ENCODE assay signal across 8 cellular contexts in the genomic region with DNA sequence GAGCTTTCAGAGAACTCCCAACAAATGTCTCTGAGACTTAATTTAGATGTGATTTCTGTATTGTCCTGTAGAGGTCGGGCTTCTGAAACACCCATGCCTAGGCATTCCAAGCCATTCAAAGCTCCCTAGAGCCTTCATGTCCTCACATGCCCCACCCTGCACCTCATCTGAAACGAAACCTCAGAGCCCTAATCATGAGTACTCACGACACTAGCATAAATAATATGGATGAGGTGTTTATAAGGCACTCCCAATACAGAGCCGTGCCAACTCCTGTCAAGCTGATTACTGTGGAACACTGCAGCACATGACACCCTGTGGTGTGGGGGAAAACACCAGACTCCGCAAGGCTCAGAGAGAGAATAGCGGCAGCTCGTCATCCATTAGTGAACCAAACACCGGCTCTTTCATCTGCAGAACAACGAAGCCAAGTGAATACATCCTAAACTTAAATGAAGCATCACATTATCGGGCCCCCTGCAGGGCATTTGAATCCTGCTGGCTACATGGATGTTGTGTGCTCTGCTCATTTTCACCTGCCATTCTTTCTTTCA.
DNase-seq lines count a peak whose midpoint lies in the region; ATAC-seq and TF ChIP-seq lines count a peak whose summit lies in the region.

No MANE protein-coding gene starts in this region.

- no peak overlapping the region for H2AFZ ChIP-seq in PC-9

- H3K9me2 ChIP-seq in PC-9 (ENCODE audit: insufficient read depth) = no peaks in the 10 kb centered on the region

- H3K4me1 ChIP-seq in PC-9 (replicated peaks; ENCODE audit: insufficient read depth) = no peaks in the 10 kb centered on the region

- H3K79me2 ChIP-seq in PC-9 (ENCODE audit: low read depth) = no peaks in the 10 kb centered on the region

- no peak overlapping the region for H3K27ac ChIP-seq in PC-9

- no peaks in the 10 kb centered on the region for H3K9me3 ChIP-seq in PC-9 (ENCODE audit: insufficient read depth, low read depth)

- TF ChIP-seq CTCF in PC-9 (conservative IDR thresholded peaks at IDR 0.05) = peak; percentile 61
- peak; percentile 86 for TF ChIP-seq CTCF in epithelial cell of esophagus (IDR thresholded peaks at IDR 0.05; ENCODE audit: insufficient read depth, low read depth, low read length, missing control alignments)

- peak; percentile 36 for DNase-seq in DMS79 (lab: John Stamatoyannopoulos, UW)
- peak; percentile 65 for DNase-seq in KBM-7
- no peak for DNase-seq in PC-9
- DNase-seq in epithelial cell of esophagus (ENCODE audit: low read depth) = peak; percentile 96
- DNase-seq in myocyte (ENCODE audit: low read depth) = peak; percentile 78
- no peak for DNase-seq in stimulated activated naive CD4-positive, alpha-beta T cell treated with Interleukin-2 at 50 U/mL for 16 hours (lab: John Stamatoyannopoulos, UW)
- no peak for DNase-seq in T-helper 9 cell

- CTCF ChIA-PET in PC-9 (lab: Charles Lee) = no interaction called here

- peak; percentile 80 for ATAC-seq in GM21367 (IDR thresholded peaks at IDR 0.05; ENCODE audit: unreplicated experiment)

- intact Hi-C loops in PC-9 (cut with micrococcal nuclease; ENCODE audit: unreplicated experiment) = no loop called here

- H3K4me3 ChIP-seq in PC-9 = no peak overlapping the region
- peak overlapping the region; percentile 36 for H3K4me3 ChIP-seq in epithelial cell of esophagus (ENCODE audit: low read length)

- no peaks in the 10 kb centered on the region for H3K36me3 ChIP-seq in PC-9 (ENCODE audit: low read depth)

- no peaks in the 10 kb centered on the region for H4K20me1 ChIP-seq in PC-9 (ENCODE audit: insufficient read depth)

- no peak overlapping the region for H3K4me2 ChIP-seq in PC-9

- BruUV-seq in PC-9 (replicated peaks; lab: Mats Ljungman, UMichigan) = no TSS peak

- in situ Hi-C loops in KBM-7 (cut with MboI; ENCODE audit: low pct_unique_long_range_greater_than_20kb, low sequenced_read_pairs) = no loop called here

- POLR2A ChIA-PET in PC-9 (lab: Charles Lee; ENCODE audit: unreplicated experiment) = no interaction called here

- no peaks in the 10 kb centered on the region for H3F3A ChIP-seq in PC-9 (ENCODE audit: insufficient read depth, low read depth)

- peaks cover 37% of the 10 kb centered on the region for H3K27me3 ChIP-seq in PC-9 (ENCODE audit: insufficient read depth, low read depth)

Comparison
In these comparisons a context has a peak if more than half of its experiments do, and no peak if none do; other contexts are left out.
1. DNase-seq: peak in DMS79 (single experiment), KBM-7 (single experiment), epithelial cell of esophagus (single experiment) and myocyte (single experiment); none in PC-9 (0 of 2), stimulated activated naive CD4-positive, alpha-beta T cell treated with Interleukin-2 at 50 U/mL for 16 hours (single experiment) and T-helper 9 cell (single experiment).